Comparison of ENCODE assay signal across 10 cellular contexts in genomic region chr22:25027959-25028840, GRCh38.
DNase-seq lines count a peak whose midpoint lies in the region; ATAC-seq and TF ChIP-seq lines count a peak whose summit lies in the region.
"Had no signal": no experiment of that assay in that cellular context is flagged by ENCODE, and none has a peak within 500 bp of the region (broad histone marks: within the 10 kb centered on the region; RNA-seq: fewer than 3 reads in every experiment).

No MANE protein-coding gene starts in this region.

- TF ChIP-seq CTCF in brain microvascular endothelial cell (IDR thresholded peaks at IDR 0.05; ENCODE audit: low read depth, low read length, missing control alignments) (peak; percentile 68), lower lobe of right lung (IDR thresholded peaks at IDR 0.05) (peak; percentile 32)

- intact Hi-C loops in lower lobe of right lung (cut with DNase I): loop anchor here (5.0 kb wide), 1 partner anchor 71 kb away; no protein-coding TSS in a partner anchor

- no peak overlapping the region for H3K9ac ChIP-seq in HUES6 (ENCODE audit: low read length)

- no peaks in the 10 kb centered on the region for H3K9me3 ChIP-seq in HUES6 (ENCODE audit: control insufficient read depth, insufficient read depth, low read depth, low read length)
- H3K9me3 ChIP-seq in lower lobe of right lung: no peaks in the 10 kb centered on the region
- H3K9me3 ChIP-seq: neutrophil, uterus had no signal

- no peak overlapping the region for H3K4me3 ChIP-seq in HUES6 (ENCODE audit: low read depth, low read length)
- H3K4me3 ChIP-seq in brain microvascular endothelial cell (ENCODE audit: low read depth, low read length): no peak overlapping the region
- H3K4me3 ChIP-seq in lower lobe of right lung: no peak overlapping the region
- H3K4me3 ChIP-seq: uterus had no signal

- peak in 1 of 2 donors; percentile 28 for ATAC-seq in lower lobe of right lung
- no peak for ATAC-seq in GM18511 (IDR thresholded peaks at IDR 0.05; ENCODE audit: unreplicated experiment)

- DNase-seq in AG20443 (ENCODE audit: low spot score) (peak; percentile 63), brain microvascular endothelial cell (peak; percentile 25), lower lobe of right lung (no peak), GM19240 (ENCODE audit: insufficient read length, low spot score) (no peak), NCI-H510A (lab: John Stamatoyannopoulos, UW) (no peak), NCI-H2029 (lab: John Stamatoyannopoulos, UW) (no peak)

- in situ Hi-C loops in brain microvascular endothelial cell (cut with HindIII; ENCODE audit: low pct_ligation_motif_present, low sequenced_read_pairs): no loop called here

- H3K27me3 ChIP-seq in HUES6 (ENCODE audit: control insufficient read depth, insufficient read depth, low read length): no peaks in the 10 kb centered on the region
- no peaks in the 10 kb centered on the region for H3K27me3 ChIP-seq in brain microvascular endothelial cell (replicated peaks)
- H3K27me3 ChIP-seq in lower lobe of right lung (ENCODE audit: low read depth): no peaks in the 10 kb centered on the region
- H3K27me3 ChIP-seq: neutrophil, uterus had no signal

- H3K36me3 ChIP-seq in HUES6 (ENCODE audit: control insufficient read depth, insufficient read depth, low read length): peaks cover 6% of the 10 kb centered on the region; the same call in 1 of the 2 replicates
- no peaks in the 10 kb centered on the region for H3K36me3 ChIP-seq in brain microvascular endothelial cell (replicated peaks)
- peaks cover 5% of the 10 kb centered on the region for H3K36me3 ChIP-seq in lower lobe of right lung
- H3K36me3 ChIP-seq: neutrophil, uterus had no signal

- 0 out of 2 replicates have a peak overlapping the region, but pooled peaks have one; percentile 54 for H3K27ac ChIP-seq in HUES6 (ENCODE audit: low read depth, low read length)
- H3K27ac ChIP-seq in brain microvascular endothelial cell: no peak overlapping the region
- H3K27ac ChIP-seq in lower lobe of right lung: peak overlapping the region; percentile 49
- H3K27ac ChIP-seq: neutrophil, uterus had no signal

- H3K4me1 ChIP-seq in HUES6 (ENCODE audit: control insufficient read depth, insufficient read depth, low read length): peaks cover 9% of the 10 kb centered on the region; the same call in 1 of the 2 replicates
- peaks cover 25% of the 10 kb centered on the region for H3K4me1 ChIP-seq in lower lobe of right lung
- H3K4me1 ChIP-seq: uterus had no signal

Comparison
In these comparisons a context has a peak if more than half of its experiments do, and no peak if none do; other contexts are left out.
1. DNase-seq: peak in AG20443 (single experiment) and brain microvascular endothelial cell (single experiment); none in lower lobe of right lung (single experiment), GM19240 (single experiment), NCI-H510A (single experiment) and NCI-H2029 (single experiment).